8 cellular contexts compared by ENCODE assay signal in genomic region chr3:53162672-53163458, GRCh38. TPM values are rescaled to one million over a fixed set of nuclear protein-coding genes. Genes with fewer than 3 reads are reported as not detected.
DNase-seq lines count a peak whose midpoint lies in the region; ATAC-seq and TF ChIP-seq lines count a peak whose summit lies in the region.

No MANE protein-coding gene starts in this region.

- H3K9ac ChIP-seq in ES-I3 (ENCODE audit: low read depth, low read length): peak overlapping the region; percentile 35; the same call in 1 of the 2 replicates

- peaks cover 0 to 2% (median 0%) of the 10 kb centered on the region in 4 donors for H3K27me3 ChIP-seq in esophagus squamous epithelium
- H3K27me3 ChIP-seq in spleen (replicated peaks in 1 of 7): no peaks in the 10 kb centered on the region
- H3K27me3 ChIP-seq in gastrocnemius medialis: no peaks in the 10 kb centered on the region

- 43 to 62% methylated on average over 10 of the region's 12 CpGs for WGBS in esophagus squamous epithelium, 2 donors
- 40 to 56% (median 46%) methylated on average over 11 to 12 of the region's 12 CpGs for WGBS in spleen, 5 donors

- peak overlapping the region; percentile 88 to 98 (median 93) for H3K27ac ChIP-seq in esophagus squamous epithelium
- peak overlapping the region in 7 of 8 donors; percentile 88 to 98 (median 92) for H3K27ac ChIP-seq in spleen
- peak overlapping the region in 1 of 4 donors; percentile 71 for H3K27ac ChIP-seq in gastrocnemius medialis

- H3K36me3 ChIP-seq in ES-I3 (ENCODE audit: insufficient read depth, low read length): no peaks in the 10 kb centered on the region
- H3K36me3 ChIP-seq in esophagus squamous epithelium: peaks cover 0 to 12% (median 6%) of the 10 kb centered on the region in 3 donors
- H3K36me3 ChIP-seq in spleen: peaks cover 0 to 28% (median 0%) of the 10 kb centered on the region in 6 donors
- no peaks in the 10 kb centered on the region for H3K36me3 ChIP-seq in gastrocnemius medialis

- H3K4me1 ChIP-seq in ES-I3 (ENCODE audit: insufficient read depth, low read length): peaks cover 40% of the 10 kb centered on the region
- peaks cover 45 to 91% (median 47%) of the 10 kb centered on the region in 3 donors for H3K4me1 ChIP-seq in esophagus squamous epithelium
- peaks cover 32 to 94% (median 86%) of the 10 kb centered on the region in 6 donors for H3K4me1 ChIP-seq in spleen
- peaks cover 18 to 24% of the 10 kb centered on the region in 2 donors for H3K4me1 ChIP-seq in gastrocnemius medialis

- TF ChIP-seq POLR2A in esophagus squamous epithelium (IDR thresholded peaks at IDR 0.05) (peak in 1 of 4 donors; percentile 20), spleen (IDR thresholded peaks at IDR 0.05) (no peak), gastrocnemius medialis (IDR thresholded peaks at IDR 0.05) (no peak)

- in situ Hi-C loops in gastrocnemius medialis (cut with MboI; ENCODE audit: low sequenced_read_pairs in 4 of 4): no loop called here

- no peak for TF ChIP-seq CTCF in esophagus squamous epithelium (IDR thresholded peaks at IDR 0.05)
- TF ChIP-seq CTCF in spleen (IDR thresholded peaks at IDR 0.05 in 8 of 11, conservative IDR thresholded peaks at IDR 0.05 in 3 of 11): no peak
- TF ChIP-seq CTCF in gastrocnemius medialis (IDR thresholded peaks at IDR 0.05 in 4 of 5, conservative IDR thresholded peaks at IDR 0.05 in 1 of 5): no peak

- peak; percentile 41 to 52 for DNase-seq in activated CD8-positive, alpha-beta memory T cell treated with anti-CD3 and anti-CD28 coated beads for 4 hours (ENCODE audit: low read depth in 2 of 2)
- DNase-seq in esophagus squamous epithelium (lab: John Stamatoyannopoulos, UW): peak; percentile 36
- peak; percentile 88 for DNase-seq in spleen
- DNase-seq in gastrocnemius medialis: no peak
- DNase-seq in superior temporal gyrus (ENCODE audit: extremely low spot score): no peak

- H3K4me3 ChIP-seq in esophagus squamous epithelium: peak overlapping the region; percentile 84 to 96 (median 92)
- peak overlapping the region in 7 of 8 donors; percentile 72 to 93 (median 81) for H3K4me3 ChIP-seq in spleen
- peak overlapping the region in 2 of 4 donors; percentile 80 to 84 for H3K4me3 ChIP-seq in gastrocnemius medialis

- H3K9me3 ChIP-seq in ES-I3 (ENCODE audit: control insufficient read depth, insufficient read depth, low read length) (no peaks in the 10 kb centered on the region), esophagus squamous epithelium (no peaks in the 10 kb centered on the region), spleen (no peaks in the 10 kb centered on the region), gastrocnemius medialis (no peaks in the 10 kb centered on the region)

- intact Hi-C loops in esophagus squamous epithelium (cut with DNase I): no loop called here
- intact Hi-C loops in spleen (cut with DNase I; ENCODE audit: low total_unique reads): no loop called here
- intact Hi-C loops in gastrocnemius medialis (cut with DNase I; ENCODE audit: low total_unique reads): loop anchor here (5.0 kb wide), 1 partner anchor 1196 kb away; the partner anchor contains the start of gene PCBP4

- ATAC-seq in HG02885 (IDR thresholded peaks at IDR 0.05; ENCODE audit: poor library complexity, unreplicated experiment) (peak; percentile 36), GM18873 (IDR thresholded peaks at IDR 0.05; ENCODE audit: low FRiP score, unreplicated experiment) (no peak), gastrocnemius medialis (no peak)

RNA-seq across cellular contexts. Expression of gene PRKCD, which starts 1.9 kb away (rescaled TPM):
- total RNA-seq in esophagus squamous epithelium (10 to 100 TPM in 3 of 4 donors, 1 to 10 TPM in 1; 8.8 to 21.5 (median 20.1) TPM), spleen (100 to 1,000 TPM in 1 of 7 donors, 10 to 100 TPM in 6; 42.7 to 100 (median 59.6) TPM), gastrocnemius medialis (1 to 10 TPM; 2.1 to 5.9 (median 3.4) TPM)
- polyA plus RNA-seq in spleen: 10 to 100 TPM; 22.2 to 50.0 (median 31.9) TPM

RNA-seq across cellular contexts. Expression of gene RFT1, which starts 32.6 kb away (rescaled TPM):
- 10 to 100 TPM in 3 of 4 donors, 1 to 10 TPM in 1; 4.9 to 18.2 (median 12.8) TPM for total RNA-seq in esophagus squamous epithelium
- total RNA-seq in spleen: 10 to 100 TPM; 12.1 to 25.6 (median 17.8) TPM
- 1 to 10 TPM; 6.0 to 8.9 (median 8.1) TPM for polyA plus RNA-seq in spleen
- total RNA-seq in gastrocnemius medialis: 1 to 10 TPM; 2.5 to 5.7 (median 5.2) TPM

Comparison
In these comparisons a context has a peak if more than half of its experiments do, and no peak if none do; other contexts are left out.
1. DNase-seq: peak in activated CD8-positive, alpha-beta memory T cell treated with anti-CD3 and anti-CD28 coated beads for 4 hours (2 of 2), esophagus squamous epithelium (single experiment) and spleen (single experiment); none in gastrocnemius medialis (0 of 2) and superior temporal gyrus (single experiment).